ENCODE assay signal across 8 cellular contexts in the genomic region with DNA sequence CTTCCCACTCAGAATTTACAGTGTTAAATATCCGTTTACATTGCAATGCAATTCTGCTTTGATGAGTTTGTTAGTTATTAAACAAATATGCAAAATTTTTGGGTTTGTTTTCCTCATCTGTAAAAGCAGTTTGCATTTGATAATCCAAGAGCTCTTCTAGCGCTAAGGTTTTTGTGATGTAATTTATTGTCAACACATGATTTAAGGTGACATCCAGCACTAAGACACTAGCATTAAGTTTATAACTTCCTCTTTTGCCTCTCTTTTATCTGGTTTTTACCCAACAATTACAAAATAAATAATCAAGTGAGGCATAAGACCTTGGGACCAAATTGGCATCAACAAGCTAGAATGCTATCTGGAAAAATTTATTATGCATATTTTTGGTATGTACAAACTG. TPM values are rescaled to one million over a fixed set of nuclear protein-coding genes. Genes with fewer than 3 reads are reported as not detected.
DNase-seq lines count a peak whose midpoint lies in the region; ATAC-seq, FAIRE-seq and TF ChIP-seq lines count a peak whose summit lies in the region.

No MANE protein-coding gene starts in this region.

- H3K9ac ChIP-seq in HepG2 (ENCODE audit: insufficient read depth, low read depth, low read length): no peak overlapping the region

- H3K9me3 ChIP-seq in HepG2 (ENCODE audit: low read length): no peaks in the 10 kb centered on the region
- no peaks in the 10 kb centered on the region for H3K9me3 ChIP-seq in transverse colon

- H3K36me3 ChIP-seq in HepG2 (replicated peaks in 1 of 2; ENCODE audit: control insufficient read depth in 1 of 2, insufficient read depth in 2 of 2, low read length in 2 of 2): peaks cover 0 to 6% of the 10 kb centered on the region in 2 experiments; a peak in 2 of 5 replicates
- H3K36me3 ChIP-seq in transverse colon: peaks cover 0 to 11% (median 4%) of the 10 kb centered on the region in 4 donors

- peaks cover 10% of the 10 kb centered on the region for H3K79me2 ChIP-seq in HepG2 (ENCODE audit: insufficient read depth, low read length)

- peak overlapping the region; percentile 91 for H2AFZ ChIP-seq in HepG2 (ENCODE audit: low read length)

- H4K20me1 ChIP-seq in HepG2 (ENCODE audit: insufficient read depth, low read length): no peaks in the 10 kb centered on the region

- H3K27ac Mint-ChIP-seq in activated naive CD4-positive, alpha-beta T cell treated with anti-CD3 and anti-CD28 coated beads, Interleukin-2, amount 10 ng/mL, durations not matched to agents 7 days and 5 days: no peak overlapping the region
- no peak overlapping the region for H3K27ac Mint-ChIP-seq in activated CD8-positive, alpha-beta T cell treated with anti-CD3 and anti-CD28 coated beads for 36 hours

- peak overlapping the region; percentile 81 for H3K4me2 ChIP-seq in HepG2 (ENCODE audit: low read depth, low read length)

- no TSS peak for BruUV-seq in HepG2 (replicated peaks; lab: Mats Ljungman, UMichigan)

- H3K27me3 Mint-ChIP-seq in activated naive CD4-positive, alpha-beta T cell treated with anti-CD3 and anti-CD28 coated beads, Interleukin-2, amount 10 ng/mL, durations not matched to agents 7 days and 5 days: no peaks in the 10 kb centered on the region
- H3K27me3 Mint-ChIP-seq in activated CD8-positive, alpha-beta T cell treated with anti-CD3 and anti-CD28 coated beads for 36 hours: no peaks in the 10 kb centered on the region

- no peak for DNase-seq in activated naive CD4-positive, alpha-beta T cell treated with anti-CD3 and anti-CD28 coated beads, Interleukin-2, amount 10 ng/mL, durations not matched to agents 7 days and 5 days
- no peak for DNase-seq in activated naive CD4-positive, alpha-beta T cell treated with Interleukin-2 at 50 U/mL for 16 hours
- no peak for DNase-seq in activated CD8-positive, alpha-beta T cell treated with anti-CD3 and anti-CD28 coated beads for 36 hours
- DNase-seq in HepG2 (ENCODE audit: low spot score): no peak
- DNase-seq in transverse colon: no peak
- no peak for DNase-seq in GM03348 (ENCODE audit: low spot score)

- peaks cover 20% of the 10 kb centered on the region for H3K36me3 Mint-ChIP-seq in activated naive CD4-positive, alpha-beta T cell treated with anti-CD3 and anti-CD28 coated beads, Interleukin-2, amount 10 ng/mL, durations not matched to agents 7 days and 5 days
- peaks cover 13% of the 10 kb centered on the region for H3K36me3 Mint-ChIP-seq in activated CD8-positive, alpha-beta T cell treated with anti-CD3 and anti-CD28 coated beads for 36 hours (ENCODE audit: low read depth)

- peak overlapping the region; percentile 87 to 97 (median 92); a peak in 4 of 6 replicates for H3K4me3 ChIP-seq in HepG2 (replicated peaks in 1 of 3; ENCODE audit: insufficient read depth in 1 of 3, low read depth in 2 of 3, low read length in 3 of 3)
- H3K4me3 ChIP-seq in transverse colon: peak overlapping the region; percentile 62 to 83 (median 78)

- H3K27me3 ChIP-seq in HepG2 (ENCODE audit: control insufficient read depth in 1 of 2, insufficient read depth in 2 of 2, low read length in 2 of 2) (peaks cover 0 to 2% of the 10 kb centered on the region in 2 experiments; a peak in 1 of 5 replicates), transverse colon (no peaks in the 10 kb centered on the region)

- no peak for TF ChIP-seq CTCF in activated CD8-positive, alpha-beta T cell treated with anti-CD3 and anti-CD28 coated beads for 36 hours (IDR thresholded peaks at IDR 0.05)
- no peak for TF ChIP-seq CTCF in HepG2 (CRISPR knock-in tag; IDR thresholded peaks at IDR 0.05)
- TF ChIP-seq CTCF in transverse colon (IDR thresholded peaks at IDR 0.05): no peak

- no peak for FAIRE-seq in HepG2 (lab: Jason Lieb, UNC)

- CTCF ChIA-PET in activated naive CD4-positive, alpha-beta T cell treated with anti-CD3 and anti-CD28 coated beads, Interleukin-2, amount 10 ng/mL, durations not matched to agents 7 days and 5 days (lab: Charles Lee): no interaction called here
- CTCF ChIA-PET in activated CD8-positive, alpha-beta T cell treated with anti-CD3 and anti-CD28 coated beads for 36 hours (lab: Charles Lee): no interaction called here
- CTCF ChIA-PET in HepG2 (lab: Yijun Ruan, JAX; ENCODE audit: low intra/inter-chr PET ratio, low total read pairs): no interaction called here

- H3K4me1 Mint-ChIP-seq in activated naive CD4-positive, alpha-beta T cell treated with anti-CD3 and anti-CD28 coated beads, Interleukin-2, amount 10 ng/mL, durations not matched to agents 7 days and 5 days: peaks cover 27% of the 10 kb centered on the region
- peaks cover 26% of the 10 kb centered on the region for H3K4me1 Mint-ChIP-seq in activated CD8-positive, alpha-beta T cell treated with anti-CD3 and anti-CD28 coated beads for 36 hours (ENCODE audit: low read depth)

- no peak overlapping the region for H3K27ac ChIP-seq in HepG2 (ENCODE audit: extremely low read length, insufficient read depth, low read length)
- peak overlapping the region; percentile 84 to 92 (median 90) for H3K27ac ChIP-seq in transverse colon

- WGBS in HepG2 (ENCODE audit: low lambda C conversion rate): 19% methylated on average over 2 of the region's 2 CpGs
- 0 to 8% methylated on average over 2 of the region's 2 CpGs for WGBS in transverse colon (ENCODE audit: low coverage in 1 of 2), 2 donors

- no peak for TF ChIP-seq RAD21 in HepG2 (CRISPR knock-in tag; IDR thresholded peaks at IDR 0.05)

- peak overlapping the region; percentile 90 for H3K4me3 Mint-ChIP-seq in activated naive CD4-positive, alpha-beta T cell treated with anti-CD3 and anti-CD28 coated beads, Interleukin-2, amount 10 ng/mL, durations not matched to agents 7 days and 5 days
- peak overlapping the region; percentile 82 for H3K4me3 Mint-ChIP-seq in activated CD8-positive, alpha-beta T cell treated with anti-CD3 and anti-CD28 coated beads for 36 hours

- in situ Hi-C loops in HepG2 (cut with HindIII; ENCODE audit: extremely low pct_ligation_motif_present, low pct_unique_long_range_greater_than_20kb) (loop anchor here (25.0 kb wide), 1 partner anchor 378 kb away; a partner anchor contains a TSS), transverse colon (cut with MboI; ENCODE audit: low pct_ligation_motif_present in 1 of 4, low pct_unique_long_range_greater_than_20kb in 1 of 4, low sequenced_read_pairs in 3 of 4) (no loop called here)

- H3K4me1 ChIP-seq in HepG2 (ENCODE audit: insufficient read depth, low read length): peaks cover 27% of the 10 kb centered on the region
- H3K4me1 ChIP-seq in transverse colon: peaks cover 0 to 25% (median 5%) of the 10 kb centered on the region in 4 donors

- POLR2A ChIA-PET in activated CD8-positive, alpha-beta T cell treated with anti-CD3 and anti-CD28 coated beads for 36 hours (lab: Charles Lee): interaction anchor here (0.6 to 0.7 kb wide), 2 partner anchors 78 to 112 kb away, joined by 3 to 4 read pairs; a partner anchor contains a TSS
- POLR2A ChIA-PET in HepG2 (lab: Yijun Ruan, JAX): interaction anchor here (0.9 to 1.5 kb wide), 2 partner anchors 64 to 78 kb away, joined by 3 read pairs; a partner anchor contains a TSS

- TF ChIP-seq POLR2A in HepG2 (IDR thresholded peaks at IDR 0.05; ENCODE audit: insufficient read depth in 1 of 2, low read depth in 2 of 2, low read length in 2 of 2): no peak
- no peak for TF ChIP-seq POLR2A in transverse colon (IDR thresholded peaks at IDR 0.05)

- TF ChIP-seq EP300 in HepG2 (IDR thresholded peaks at IDR 0.05; ENCODE audit: low read depth in 2 of 2, low read length in 2 of 2): no peak
- no peak for TF ChIP-seq EP300 in HepG2 (CRISPR knock-in tag; IDR thresholded peaks at IDR 0.05; ENCODE audit: borderline replicate concordance)
- no peak for TF ChIP-seq EP300 in transverse colon (IDR thresholded peaks at IDR 0.05; ENCODE audit: low read depth)

- ATAC-seq in activated CD8-positive, alpha-beta T cell treated with anti-CD3 and anti-CD28 coated beads for 36 hours: no peak
- ATAC-seq in HepG2 (no peak), HG02884 (IDR thresholded peaks at IDR 0.05; ENCODE audit: unreplicated experiment) (no peak), GM18517 (IDR thresholded peaks at IDR 0.05; ENCODE audit: unreplicated experiment) (no peak)

- intact Hi-C loops in activated CD8-positive, alpha-beta T cell treated with anti-CD3 and anti-CD28 coated beads for 36 hours (cut with micrococcal nuclease): no loop called here
- intact Hi-C loops in HepG2 (cut with micrococcal nuclease; ENCODE audit: unreplicated experiment): no loop called here
- intact Hi-C loops in transverse colon (cut with DNase I; ENCODE audit: low total_unique reads): no loop called here

- no peaks in the 10 kb centered on the region for H3K9me3 Mint-ChIP-seq in activated naive CD4-positive, alpha-beta T cell treated with anti-CD3 and anti-CD28 coated beads, Interleukin-2, amount 10 ng/mL, durations not matched to agents 7 days and 5 days
- no peaks in the 10 kb centered on the region for H3K9me3 Mint-ChIP-seq in activated CD8-positive, alpha-beta T cell treated with anti-CD3 and anti-CD28 coated beads for 36 hours

TF ChIP-seq in HepG2, 621 proteins besides CTCF, POLR2A, EP300 and RAD21 (continues in another document):
- no peak for TF ChIP-seq ZNF230 (CRISPR knock-in tag; IDR thresholded peaks at IDR 0.05)

RNA-seq across cellular contexts. Expression of a gene that starts 1.0 kb away (rescaled TPM):
- total RNA-seq in activated CD8-positive, alpha-beta T cell treated with anti-CD3 and anti-CD28 coated beads for 36 hours: 10 to 100 TPM; 67.6 to 69.3 TPM
- total RNA-seq in HepG2 (2016; rRNA removed; fragmentation: Illumina TruSeq; extraction: Trizol) (68.8 and 75.8 TPM in 2 replicates), transverse colon (10 to 100 TPM; 21.7 to 49.4 (median 30.9) TPM)
- total RNA-seq in HepG2 (2016; cell fraction: cytosol; rRNA removed; fragmentation: Illumina TruSeq; extraction: Trizol; ENCODE audit: low read depth): 136 and 179 TPM in 2 replicates
- 70.3 and 76.9 TPM in 2 replicates for total RNA-seq in HepG2 (2016; cell fraction: insoluble cytoplasmic fraction; rRNA removed; fragmentation: Illumina TruSeq; extraction: Trizol)
- 133 and 153 TPM in 2 replicates for total RNA-seq in HepG2 (2016; cell fraction: membrane; rRNA removed; fragmentation: Illumina TruSeq; extraction: Trizol)
- total RNA-seq in HepG2 (2016; cell fraction: nucleus; rRNA removed; fragmentation: Illumina TruSeq; extraction: Trizol): 29.9 and 32.8 TPM in 2 replicates
- polyA plus RNA-seq in HepG2 (2011; rRNA removed): 51.1 and 55.9 TPM in 2 replicates
- 32.0 and 42.0 TPM in 2 replicates for polyA plus RNA-seq in HepG2 (2011; cell fraction: cytosol; rRNA removed)
- 21.3 and 28.5 TPM in 2 replicates for polyA plus RNA-seq in HepG2 (2011; cell fraction: nucleus; rRNA removed)
- polyA plus RNA-seq in HepG2 (2012): 51.5 and 65.8 TPM in 2 replicates
- polyA plus RNA-seq in HepG2 (2016; cell fraction: cytosol; fragmentation: Illumina TruSeq; extraction: Trizol; ENCODE audit: low read depth): 200 and 273 TPM in 2 replicates
- polyA plus RNA-seq in HepG2 (2016; cell fraction: insoluble cytoplasmic fraction; fragmentation: Illumina TruSeq; extraction: Trizol; ENCODE audit: low read depth): 69.9 and 93.8 TPM in 2 replicates
- polyA plus RNA-seq in HepG2 (2016; cell fraction: membrane; fragmentation: Illumina TruSeq; extraction: Trizol; ENCODE audit: low read depth): 154 and 167 TPM in 2 replicates
- 76.3 and 81.3 TPM in 2 replicates for polyA plus RNA-seq in HepG2 (2016; cell fraction: nucleus; fragmentation: Illumina TruSeq; extraction: Trizol; ENCODE audit: insufficient read depth, low read depth)
- polyA minus RNA-seq in HepG2 (2011; rRNA and poly(A)+ RNA removed; ENCODE audit: low replicate concordance): 24.8 and 35.4 TPM in 2 replicates
- polyA minus RNA-seq in HepG2 (2011; cell fraction: cytosol; rRNA and poly(A)+ RNA removed): 11.2 and 14.0 TPM in 2 replicates
- 18.5 and 27.1 TPM in 2 replicates for polyA minus RNA-seq in HepG2 (2011; cell fraction: nucleus; rRNA and poly(A)+ RNA removed)
